In genomic region chr2:62992561-62992960, GRCh38 we compare ENCODE assay signal across 34 cellular contexts. TPM values are rescaled to one million over a fixed set of nuclear protein-coding genes. Genes with fewer than 3 reads are reported as not detected.
"Had no signal": no experiment of that assay in that cellular context is flagged by ENCODE, and none has a peak within 500 bp of the region (broad histone marks: within the 10 kb centered on the region; RNA-seq: fewer than 3 reads in every experiment).

No MANE protein-coding gene starts in this region.

- H3K27ac Mint-ChIP-seq: natural killer cell; stimulated activated effector memory CD8-positive, alpha-beta T cell treated with anti-CD3 and anti-CD28 coated beads, Interleukin-12 subunit alpha, Interleukin-12 subunit beta, amount 100 ng/mL, for 72 hours had no signal

- DNase-seq: central memory CD4-positive, alpha-beta T cell; effector CD4-positive, alpha-beta T cell; foreskin keratinocyte; heart left ventricle; hippocampal formation; left ventricle myocardium superior; lower lobe of right lung; natural killer cell; occipital lobe; ovary; posterior cingulate gyrus; psoas muscle; right cardiac atrium; stimulated activated CD4-positive, alpha-beta T cell treated with anti-CD3 and anti-CD28 coated beads, Interleukin-2, amount 100 ng/mL, for 24 hours; stimulated activated CD4-positive, alpha-beta T cell treated with anti-CD3 and anti-CD28 coated beads, Interleukin-4, amount 100 ng/mL, for 24 hours; stimulated activated naive CD4-positive, alpha-beta T cell treated with Interleukin-2 at 50 U/mL for 16 hours; stomach; substantia nigra; testis; upper lobe of left lung had no signal

- H3K9me3 ChIP-seq: esophagus muscularis mucosa, gastroesophageal sphincter, heart left ventricle, lower lobe of right lung, ovary, psoas muscle, stomach, testis, tibial nerve, upper lobe of left lung had no signal

- H3K4me3 Mint-ChIP-seq: natural killer cell; stimulated activated effector memory CD8-positive, alpha-beta T cell treated with anti-CD3 and anti-CD28 coated beads, Interleukin-12 subunit alpha, Interleukin-12 subunit beta, amount 100 ng/mL, for 72 hours had no signal

- H3K4me1 Mint-ChIP-seq: natural killer cell; stimulated activated effector memory CD8-positive, alpha-beta T cell treated with anti-CD3 and anti-CD28 coated beads, Interleukin-12 subunit alpha, Interleukin-12 subunit beta, amount 100 ng/mL, for 72 hours had no signal

- H3K27ac ChIP-seq: coronary artery, esophagus muscularis mucosa, foreskin keratinocyte, gastroesophageal sphincter, heart left ventricle, lower lobe of right lung, ovary, psoas muscle, skin epidermis, stomach, testis, tibial nerve, upper lobe of left lung had no signal

- H3K36me3 ChIP-seq: ovary had no signal

- H3K9me3 Mint-ChIP-seq: natural killer cell; stimulated activated effector memory CD8-positive, alpha-beta T cell treated with anti-CD3 and anti-CD28 coated beads, Interleukin-12 subunit alpha, Interleukin-12 subunit beta, amount 100 ng/mL, for 72 hours had no signal

- H3K4me3 ChIP-seq: coronary artery, esophagus muscularis mucosa, gastroesophageal sphincter, heart left ventricle, lower lobe of right lung, ovary, psoas muscle, skin epidermis, stomach, testis, tibial nerve, upper lobe of left lung had no signal

- H3K4me1 ChIP-seq: esophagus muscularis mucosa, gastroesophageal sphincter, lower lobe of right lung, psoas muscle, testis, upper lobe of left lung had no signal

- ATAC-seq: foreskin keratinocyte; gastroesophageal sphincter; heart left ventricle; left ventricle myocardium superior; lower lobe of right lung; natural killer cell; psoas muscle; right cardiac atrium; stimulated activated effector memory CD8-positive, alpha-beta T cell treated with anti-CD3 and anti-CD28 coated beads, Interleukin-12 subunit alpha, Interleukin-12 subunit beta, amount 100 ng/mL, for 72 hours had no signal

- H3K27me3 ChIP-seq: esophagus muscularis mucosa, foreskin keratinocyte, gastroesophageal sphincter, heart left ventricle, ovary, stomach, testis, tibial nerve, upper lobe of left lung had no signal

RNA-seq across cellular contexts. Expression of gene OTX1, which starts 58.1 kb away (rescaled TPM):
- total RNA-seq: cerebellum, endothelial cell of umbilical vein, epithelial cell of proximal tubule, kidney epithelial cell, left ventricle myocardium superior, mesenteric fat pad, mononuclear cell, natural killer cell, psoas muscle, right cardiac atrium, stomach, tibial nerve had no signal
- polyA plus RNA-seq: endothelial cell of umbilical vein, fibroblast of lung, heart left ventricle, neural cell, psoas muscle, right cardiac atrium had no signal
